Comparison of ENCODE assay signal across 9 cellular contexts in genomic region chr11:123187670-123188507, GRCh38. TPM values are rescaled to one million over a fixed set of nuclear protein-coding genes. Genes with fewer than 3 reads are reported as not detected.
DNase-seq lines count a peak whose midpoint lies in the region; ATAC-seq, FAIRE-seq and TF ChIP-seq lines count a peak whose summit lies in the region.
"Had no signal": no experiment of that assay in that cellular context is flagged by ENCODE, and none has a peak within 500 bp of the region (broad histone marks: within the 10 kb centered on the region; RNA-seq: fewer than 3 reads in every experiment).

No MANE protein-coding gene starts in this region.

- H3K4me3 ChIP-seq in left ventricle myocardium inferior (peak overlapping the region; percentile 15), skeletal muscle satellite cell (ENCODE audit: low read length) (peak overlapping the region; percentile 58), lower lobe of right lung (no peak overlapping the region)

- 0 out of 2 replicates have a peak overlapping the region, but pooled peaks have one; percentile 31 for H3K4me3 Mint-ChIP-seq in WTC11
- no peak overlapping the region for H3K4me3 Mint-ChIP-seq in activated naive CD8-positive, alpha-beta T cell treated with anti-CD3 and anti-CD28 coated beads for 36 hours
- H3K4me3 Mint-ChIP-seq: T-helper 1 cell treated with Interleukin-12 subunit alpha and Interleukin-12 subunit beta and Interleukin-4 antibody, amounts not matched to agents 30 μg/mL and 1 μg/mL, for 36 hours had no signal

- H3K4me1 ChIP-seq in left ventricle myocardium inferior (no peaks in the 10 kb centered on the region), skeletal muscle satellite cell (ENCODE audit: control insufficient read depth, insufficient read depth, low read length) (peaks cover 94% of the 10 kb centered on the region), lower lobe of right lung (no peaks in the 10 kb centered on the region)

- H3K27me3 ChIP-seq in left ventricle myocardium inferior (ENCODE audit: low read depth) (peaks cover 100% of the 10 kb centered on the region), skeletal muscle satellite cell (ENCODE audit: control insufficient read depth, insufficient read depth, low read length) (no peaks in the 10 kb centered on the region), lower lobe of right lung (ENCODE audit: low read depth) (peaks cover 17% of the 10 kb centered on the region)

- H3K36me3 Mint-ChIP-seq in WTC11: peaks cover 4% of the 10 kb centered on the region
- H3K36me3 Mint-ChIP-seq in activated naive CD8-positive, alpha-beta T cell treated with anti-CD3 and anti-CD28 coated beads for 36 hours: no peaks in the 10 kb centered on the region

- H3K36me3 ChIP-seq in left ventricle myocardium inferior: no peaks in the 10 kb centered on the region
- H3K36me3 ChIP-seq in skeletal muscle satellite cell (ENCODE audit: insufficient read depth, low read length): peaks cover 59% of the 10 kb centered on the region
- no peaks in the 10 kb centered on the region for H3K36me3 ChIP-seq in lower lobe of right lung

- peaks cover 60% of the 10 kb centered on the region for H3K4me1 Mint-ChIP-seq in WTC11
- peaks cover 14% of the 10 kb centered on the region for H3K4me1 Mint-ChIP-seq in activated naive CD8-positive, alpha-beta T cell treated with anti-CD3 and anti-CD28 coated beads for 36 hours

- peak overlapping the region; percentile 79 for H3K4me2 ChIP-seq in skeletal muscle satellite cell (ENCODE audit: low read length)

- H3K27me3 Mint-ChIP-seq in WTC11 (ENCODE audit: low read depth): no peaks in the 10 kb centered on the region
- peaks cover 46% of the 10 kb centered on the region for H3K27me3 Mint-ChIP-seq in activated naive CD8-positive, alpha-beta T cell treated with anti-CD3 and anti-CD28 coated beads for 36 hours

- H3K9ac ChIP-seq in skeletal muscle satellite cell (ENCODE audit: low read depth, low read length): peak overlapping the region; percentile 81

- no peak for DNase-seq in HTR-8/SVneo (ENCODE audit: insufficient read length, low spot score)
- no peak for DNase-seq in WTC11 (ENCODE audit: low spot score)
- no peak for DNase-seq in left ventricle myocardium inferior
- no peak for DNase-seq in lower lobe of right lung
- DNase-seq in GM19240 (ENCODE audit: insufficient read length, low spot score): no peak
- no peak for DNase-seq in caudate nucleus (lab: John Stamatoyannopoulos, UW)
- DNase-seq in activated naive CD8-positive, alpha-beta T cell treated with anti-CD3 and anti-CD28 coated beads for 36 hours: no peak

- H3K9me3 ChIP-seq in left ventricle myocardium inferior (replicated peaks) (no peaks in the 10 kb centered on the region), skeletal muscle satellite cell (replicated peaks; ENCODE audit: low read length) (no peaks in the 10 kb centered on the region), lower lobe of right lung (no peaks in the 10 kb centered on the region)

- TF ChIP-seq CTCF in WTC11 (IDR thresholded peaks at IDR 0.05): no peak
- no peak for TF ChIP-seq CTCF in left ventricle myocardium inferior (IDR thresholded peaks at IDR 0.05; ENCODE audit: borderline replicate concordance)
- no peak for TF ChIP-seq CTCF in lower lobe of right lung (IDR thresholded peaks at IDR 0.05)

- peak overlapping the region; percentile 27 for H3K27ac ChIP-seq in left ventricle myocardium inferior (replicated peaks)
- no peak overlapping the region for H3K27ac ChIP-seq in lower lobe of right lung
- no peak overlapping the region for H3K27ac ChIP-seq in caudate nucleus (ENCODE audit: low read depth, low read length)

- H3K27ac Mint-ChIP-seq in WTC11: peak overlapping the region; percentile 38; the same call in 1 of the 2 replicates
- no peak overlapping the region for H3K27ac Mint-ChIP-seq in activated naive CD8-positive, alpha-beta T cell treated with anti-CD3 and anti-CD28 coated beads for 36 hours
- H3K27ac Mint-ChIP-seq: T-helper 1 cell treated with Interleukin-12 subunit alpha and Interleukin-12 subunit beta and Interleukin-4 antibody, amounts not matched to agents 30 μg/mL and 1 μg/mL, for 36 hours had no signal

- POLR2A ChIA-PET in WTC11 (lab: Charles Lee): interaction anchor here (0.6 to 1.2 kb wide), 2 partner anchors 26 to 47 kb away, joined by 3 read pairs; no protein-coding TSS in a partner anchor

- no peaks in the 10 kb centered on the region for H3K9me3 Mint-ChIP-seq in WTC11
- peaks cover 1% of the 10 kb centered on the region for H3K9me3 Mint-ChIP-seq in activated naive CD8-positive, alpha-beta T cell treated with anti-CD3 and anti-CD28 coated beads for 36 hours
- H3K9me3 Mint-ChIP-seq: T-helper 1 cell treated with Interleukin-12 subunit alpha and Interleukin-12 subunit beta and Interleukin-4 antibody, amounts not matched to agents 30 μg/mL and 1 μg/mL, for 36 hours had no signal

- CTCF ChIA-PET in WTC11 (lab: Charles Lee): interaction anchor here (0.7 to 2.9 kb wide), 9 partner anchors 11 to 74 kb away, joined by 3 to 19 read pairs (median 7); no protein-coding TSS in a partner anchor

- peak; percentile 74 for FAIRE-seq in HTR-8/SVneo (lab: Jason Lieb, UNC)

- ATAC-seq in WTC11 (peak; percentile 7; the same call in 1 of the 2 replicates), lower lobe of right lung (no peak)

- intact Hi-C loops in left ventricle myocardium inferior (cut with micrococcal nuclease) (no loop called here), lower lobe of right lung (cut with DNase I) (no loop called here)

TF ChIP-seq in WTC11, 78 proteins besides CTCF, POLR2A, EP300 and RAD21:
- TF ChIP-seq ETV6 (CRISPR knock-in tag; IDR thresholded peaks at IDR 0.05): no peak
- TF ChIP-seq, protein P1, sequence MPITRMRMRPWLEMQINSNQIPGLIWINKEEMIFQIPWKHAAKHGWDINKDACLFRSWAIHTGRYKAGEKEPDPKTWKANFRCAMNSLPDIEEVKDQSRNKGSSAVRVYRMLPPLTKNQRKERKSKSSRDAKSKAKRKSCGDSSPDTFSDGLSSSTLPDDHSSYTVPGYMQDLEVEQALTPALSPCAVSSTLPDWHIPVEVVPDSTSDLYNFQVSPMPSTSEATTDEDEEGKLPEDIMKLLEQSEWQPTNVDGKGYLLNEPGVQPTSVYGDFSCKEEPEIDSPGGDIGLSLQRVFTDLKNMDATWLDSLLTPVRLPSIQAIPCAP (CRISPR knock-in tag; IDR thresholded peaks at IDR 0.05): no peak
- 0 out of 2 replicates have a peak, but pooled peaks have one; percentile 23 for TF ChIP-seq ZNF263 (CRISPR knock-in tag; IDR thresholded peaks at IDR 0.05; ENCODE audit: low read depth)
- TF ChIP-seq SMAD4 (CRISPR knock-in tag; IDR thresholded peaks at IDR 0.05): no peak

RNA-seq across cellular contexts. Expression of gene CLMP, which starts 7.2 kb away (rescaled TPM):
- 14.3 to 20.0 TPM (median 18.2 TPM) in 3 replicates for total RNA-seq in WTC11 (2021)
- 3.4 TPM for total RNA-seq in left ventricle myocardium inferior
- total RNA-seq in skeletal muscle satellite cell (2012; rRNA removed): 272 and 284 TPM in 2 replicates
- 15.1 TPM for total RNA-seq in lower lobe of right lung
- under 1 TPM in 1 of 2 experiments, not detected in 1; 0.06 TPM for total RNA-seq in activated naive CD8-positive, alpha-beta T cell treated with anti-CD3 and anti-CD28 coated beads for 36 hours
